ENCODE assay signal across 17 cellular contexts in the genomic region with DNA sequence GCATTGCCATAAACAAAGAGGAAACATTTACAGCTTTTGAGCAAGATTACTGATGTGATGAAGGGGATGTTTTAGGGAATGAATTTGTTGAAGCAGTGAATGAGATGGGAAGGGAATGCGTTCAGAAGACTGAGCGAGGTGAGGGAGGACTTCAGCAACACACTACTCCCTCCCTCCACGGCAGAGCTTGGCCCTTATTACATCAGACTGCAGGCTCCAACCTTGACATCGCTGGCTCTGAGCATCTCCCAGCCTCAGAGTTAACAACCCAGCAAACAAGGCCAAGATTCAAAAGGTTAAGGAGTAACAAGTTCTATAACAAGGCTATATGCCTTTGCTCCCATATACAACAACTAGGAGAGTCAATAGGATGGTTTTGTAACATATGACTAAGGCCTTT.
DNase-seq lines count a peak whose midpoint lies in the region; ATAC-seq and TF ChIP-seq lines count a peak whose summit lies in the region.
"Had no signal": no experiment of that assay in that cellular context is flagged by ENCODE, and none has a peak within 500 bp of the region (broad histone marks: within the 10 kb centered on the region; RNA-seq: fewer than 3 reads in every experiment).

No MANE protein-coding gene starts in this region.

- TF ChIP-seq EP300 in esophagus muscularis mucosa (IDR thresholded peaks at IDR 0.05), result no peak
- no peak for TF ChIP-seq EP300 in tibial nerve (IDR thresholded peaks at IDR 0.05)

- TF ChIP-seq POLR2A in esophagus muscularis mucosa (IDR thresholded peaks at IDR 0.05; ENCODE audit: low read depth) (no peak), tibial nerve (IDR thresholded peaks at IDR 0.05) (no peak)

- no peaks in the 10 kb centered on the region for H3K79me2 ChIP-seq in hepatocyte

- no peak overlapping the region for H3K4me3 ChIP-seq in esophagus muscularis mucosa
- no peak overlapping the region for H3K4me3 ChIP-seq in neutrophil (ENCODE audit: low read depth in 1 of 2, low read length in 1 of 2)
- no peak overlapping the region for H3K4me3 ChIP-seq in tibial nerve
- no peak overlapping the region for H3K4me3 ChIP-seq in hepatocyte
- H3K4me3 ChIP-seq: BLaER1, body of pancreas, lung, mucosa of descending colon, skin epidermis had no signal

- H3K9me2 ChIP-seq in hepatocyte (replicated peaks; ENCODE audit: insufficient read depth), result no peaks in the 10 kb centered on the region

- no peaks in the 10 kb centered on the region for H4K20me1 ChIP-seq in hepatocyte (ENCODE audit: insufficient read depth, poor library complexity, severe bottlenecking)

- TF ChIP-seq CTCF in esophagus muscularis mucosa (IDR thresholded peaks at IDR 0.05) (no peak), neutrophil (IDR thresholded peaks at IDR 0.05) (no peak), tibial nerve (IDR thresholded peaks at IDR 0.05) (no peak), hepatocyte (IDR thresholded peaks at IDR 0.05; ENCODE audit: poor library complexity) (no peak)

- H3K4me1 ChIP-seq in esophagus muscularis mucosa, result peaks cover 29 to 59% (median 39%) of the 10 kb centered on the region in 4 donors
- peaks cover 44 to 46% of the 10 kb centered on the region in 2 experiments for H3K4me1 ChIP-seq in neutrophil (ENCODE audit: control insufficient read depth in 1 of 2, insufficient read depth in 1 of 2, low read depth in 1 of 2, low read length in 1 of 2)
- H3K4me1 ChIP-seq in tibial nerve, result peaks cover 5 to 75% (median 44%) of the 10 kb centered on the region in 4 donors
- peaks cover 8% of the 10 kb centered on the region for H3K4me1 ChIP-seq in hepatocyte (ENCODE audit: insufficient read depth)
- H3K4me1 ChIP-seq: body of pancreas had no signal

- intact Hi-C loops in esophagus muscularis mucosa (cut with DNase I) (no loop called here), head of caudate nucleus (cut with DNase I) (no loop called here)

- H3K27ac ChIP-seq in caudate nucleus (ENCODE audit: low read depth, low read length), result peak overlapping the region; percentile 97
- H3K27ac ChIP-seq in esophagus muscularis mucosa (replicated peaks in 1 of 4), result peak overlapping the region in 3 of 4 donors; percentile 2 to 40 (median 3)
- peak overlapping the region; percentile 73 for H3K27ac ChIP-seq in neutrophil
- H3K27ac ChIP-seq in tibial nerve, result peak overlapping the region in 3 of 4 donors; percentile 64 to 86 (median 83)
- H3K27ac ChIP-seq in hepatocyte, result no peak overlapping the region
- H3K27ac ChIP-seq: BLaER1, body of pancreas, epithelial cell of prostate, skin epidermis had no signal

- H3K36me3 ChIP-seq in esophagus muscularis mucosa (no peaks in the 10 kb centered on the region), neutrophil (no peaks in the 10 kb centered on the region), tibial nerve (no peaks in the 10 kb centered on the region), hepatocyte (replicated peaks; ENCODE audit: insufficient read depth, low read depth) (no peaks in the 10 kb centered on the region)

- ATAC-seq in GM21723 (IDR thresholded peaks at IDR 0.05; ENCODE audit: unreplicated experiment), result no peak
- ATAC-seq: PC-3 had no signal

- 80% methylated on average over 4 of the region's 4 CpGs for WGBS in esophagus muscularis mucosa
- 47 to 57% methylated on average over 4 of the region's 4 CpGs for WGBS in tibial nerve, 2 donors
- 78% methylated on average over 4 of the region's 4 CpGs for WGBS in hepatocyte (ENCODE audit: low lambda C conversion rate, missing lambda C conversion rate)

- H3K9me3 ChIP-seq in esophagus muscularis mucosa (no peaks in the 10 kb centered on the region), neutrophil (no peaks in the 10 kb centered on the region), tibial nerve (no peaks in the 10 kb centered on the region), hepatocyte (ENCODE audit: low read depth) (no peaks in the 10 kb centered on the region)
- H3K9me3 ChIP-seq: body of pancreas, mucosa of descending colon had no signal

- H3K4me2 ChIP-seq in hepatocyte, result no peak overlapping the region
- H3K4me2 ChIP-seq: BLaER1 had no signal

- no peaks in the 10 kb centered on the region for H3K27me3 ChIP-seq in esophagus muscularis mucosa
- no peaks in the 10 kb centered on the region for H3K27me3 ChIP-seq in neutrophil
- no peaks in the 10 kb centered on the region for H3K27me3 ChIP-seq in tibial nerve
- H3K27me3 ChIP-seq in hepatocyte, result no peaks in the 10 kb centered on the region
- H3K27me3 ChIP-seq: BLaER1, body of pancreas had no signal

- DNase-seq in caudate nucleus (lab: John Stamatoyannopoulos, UW) (no peak), esophagus muscularis mucosa (ENCODE audit: extremely low spot score) (no peak), tibial nerve (ENCODE audit: low spot score in 2 of 2) (no peak), EL (no peak), head of caudate nucleus (no peak), hepatocyte (ENCODE audit: low spot score) (no peak)
- DNase-seq: natural killer cell, NCI-H524 treated with DMSO at 0.1 percent for 48 hours had no signal

- H2AFZ ChIP-seq in hepatocyte, result no peak overlapping the region
